In genomic region chr2:9212010-9212638, GRCh38 we compare ENCODE assay signal across 16 cellular contexts. TPM values are rescaled to one million over a fixed set of nuclear protein-coding genes. Genes with fewer than 3 reads are reported as not detected.
DNase-seq lines count a peak whose midpoint lies in the region; ATAC-seq and TF ChIP-seq lines count a peak whose summit lies in the region.
"Had no signal": no experiment of that assay in that cellular context is flagged by ENCODE, and none has a peak within 500 bp of the region (broad histone marks: within the 10 kb centered on the region; RNA-seq: fewer than 3 reads in every experiment).

No MANE protein-coding gene starts in this region.

- ATAC-seq in heart right ventricle: peak in 3 of 8 donors; percentile 3 to 50 (median 8)
- ATAC-seq in Right ventricle myocardium inferior: no peak
- no peak for ATAC-seq in GM18907 (IDR thresholded peaks at IDR 0.05; ENCODE audit: unreplicated experiment)
- ATAC-seq: activated CD8-positive, alpha-beta T cell treated with anti-CD3 and anti-CD28 coated beads for 36 hours had no signal

- intact Hi-C loops in heart right ventricle (cut with DNase I) (loop anchor here in 2 of 10 donors (2.0 to 5.0 kb wide), 2 partner anchors 47 to 50 kb away; no protein-coding TSS in a partner anchor), Right ventricle myocardium inferior (cut with DNase I) (no loop called here)

- H3K9ac ChIP-seq in endodermal cell (ENCODE audit: extremely low read depth, low read length, poor library complexity, severe bottlenecking): no peak overlapping the region

- peaks cover 91% of the 10 kb centered on the region for H3K27me3 Mint-ChIP-seq in endodermal cell (ENCODE audit: insufficient read depth)
- H3K27me3 Mint-ChIP-seq in osteocyte (ENCODE audit: unreplicated experiment): no peaks in the 10 kb centered on the region

- H3K9me3 ChIP-seq in heart right ventricle (no peaks in the 10 kb centered on the region), endodermal cell (ENCODE audit: control insufficient read depth, low read length) (no peaks in the 10 kb centered on the region)

- H3K9me3 Mint-ChIP-seq in endodermal cell: no peaks in the 10 kb centered on the region
- no peaks in the 10 kb centered on the region for H3K9me3 Mint-ChIP-seq in osteocyte (ENCODE audit: unreplicated experiment)
- H3K9me3 Mint-ChIP-seq: activated CD8-positive, alpha-beta T cell treated with anti-CD3 and anti-CD28 coated beads for 36 hours; activated naive CD8-positive, alpha-beta T cell treated with anti-CD3 and anti-CD28 coated beads for 36 hours; neural crest cell; stimulated activated naive CD8-positive, alpha-beta T cell treated with anti-CD3 and anti-CD28 coated beads, Interleukin-15, Interleukin-2, amounts not matched to agents 100 ng/mL and 50 ng/mL, for 24 hours; T-helper 1 cell treated with Interleukin-12 subunit alpha and Interleukin-12 subunit beta and Interleukin-4 antibody, amounts not matched to agents 30 μg/mL and 1 μg/mL, for 36 hours had no signal

- 87 to 89% methylated on average over 9 of the region's 9 CpGs for WGBS in heart right ventricle, 2 donors
- WGBS in endodermal cell (ENCODE audit: insufficient coverage in 1 of 2, insufficient read length in 1 of 2), 2 experiments: 88 to 94% methylated on average over 9 of the region's 9 CpGs

- no peak overlapping the region for H3K4me3 ChIP-seq in heart right ventricle
- no peak overlapping the region for H3K4me3 ChIP-seq in endodermal cell (ENCODE audit: low read length)

- H3K36me3 Mint-ChIP-seq in endodermal cell (ENCODE audit: low read depth) (peaks cover 2% of the 10 kb centered on the region), osteocyte (ENCODE audit: unreplicated experiment) (peaks cover 14% of the 10 kb centered on the region)
- H3K36me3 Mint-ChIP-seq: activated naive CD8-positive, alpha-beta T cell treated with anti-CD3 and anti-CD28 coated beads for 36 hours had no signal

- H3K4me1 Mint-ChIP-seq in endodermal cell: peaks cover 33% of the 10 kb centered on the region
- H3K4me1 Mint-ChIP-seq in osteocyte (ENCODE audit: unreplicated experiment): peaks cover 61% of the 10 kb centered on the region
- H3K4me1 Mint-ChIP-seq: activated naive CD8-positive, alpha-beta T cell treated with anti-CD3 and anti-CD28 coated beads for 36 hours had no signal

- DNase-seq in heart right ventricle (no peak), Right ventricle myocardium inferior (ENCODE audit: missing footprints) (no peak), endodermal cell (no peak), osteocyte (ENCODE audit: extremely low spot score, unreplicated experiment) (peak; percentile 36), GDM1 (lab: John Stamatoyannopoulos, UW) (no peak), nucleus accumbens (lab: John Stamatoyannopoulos, UW) (no peak)
- DNase-seq in stimulated activated CD4-positive, alpha-beta T cell treated with anti-CD3 and anti-CD28 coated beads, Interleukin-4, amount 100 ng/mL, for 4 hours: no peak
- DNase-seq: activated CD8-positive, alpha-beta T cell treated with anti-CD3 and anti-CD28 coated beads for 36 hours; activated naive CD8-positive, alpha-beta T cell treated with anti-CD3 and anti-CD28 coated beads for 36 hours; effector CD4-positive, alpha-beta T cell; NCI-H1105; stimulated activated CD4-positive, alpha-beta T cell treated with anti-CD3 and anti-CD28 coated beads, Interleukin-2, amount 100 ng/mL, for 24 hours had no signal

- H3K4me3 Mint-ChIP-seq in endodermal cell (no peak overlapping the region), osteocyte (ENCODE audit: unreplicated experiment) (no peak overlapping the region)
- H3K4me3 Mint-ChIP-seq: activated CD8-positive, alpha-beta T cell treated with anti-CD3 and anti-CD28 coated beads for 36 hours; activated naive CD8-positive, alpha-beta T cell treated with anti-CD3 and anti-CD28 coated beads for 36 hours; stimulated activated naive CD8-positive, alpha-beta T cell treated with anti-CD3 and anti-CD28 coated beads, Interleukin-15, Interleukin-2, amounts not matched to agents 100 ng/mL and 50 ng/mL, for 24 hours; T-helper 1 cell treated with Interleukin-12 subunit alpha and Interleukin-12 subunit beta and Interleukin-4 antibody, amounts not matched to agents 30 μg/mL and 1 μg/mL, for 36 hours had no signal

- H3K27ac ChIP-seq in heart right ventricle (peak overlapping the region; percentile 27 to 89 (median 71)), endodermal cell (ENCODE audit: low read depth, low read length) (no peak overlapping the region)

- TF ChIP-seq CTCF in heart right ventricle (IDR thresholded peaks at IDR 0.05) (no peak), endodermal cell (conservative IDR thresholded peaks at IDR 0.05) (no peak), osteocyte (IDR thresholded peaks at IDR 0.05) (no peak)

- H3K4me1 ChIP-seq in heart right ventricle (peaks cover 22 to 84% (median 61%) of the 10 kb centered on the region in 9 donors), endodermal cell (ENCODE audit: control insufficient read depth, insufficient read depth, low read length) (peaks cover 7% of the 10 kb centered on the region)

- peak overlapping the region; percentile 12 for H3K27ac Mint-ChIP-seq in endodermal cell
- H3K27ac Mint-ChIP-seq in osteocyte (ENCODE audit: unreplicated experiment): peak overlapping the region; percentile 82
- H3K27ac Mint-ChIP-seq: activated CD8-positive, alpha-beta T cell treated with anti-CD3 and anti-CD28 coated beads for 36 hours; activated naive CD8-positive, alpha-beta T cell treated with anti-CD3 and anti-CD28 coated beads for 36 hours; stimulated activated naive CD8-positive, alpha-beta T cell treated with anti-CD3 and anti-CD28 coated beads, Interleukin-15, Interleukin-2, amounts not matched to agents 100 ng/mL and 50 ng/mL, for 24 hours; T-helper 1 cell treated with Interleukin-12 subunit alpha and Interleukin-12 subunit beta and Interleukin-4 antibody, amounts not matched to agents 30 μg/mL and 1 μg/mL, for 36 hours had no signal

- H3K27me3 ChIP-seq in heart right ventricle (peaks cover 0 to 10% (median 0%) of the 10 kb centered on the region in 7 donors), endodermal cell (ENCODE audit: control insufficient read depth, insufficient read depth, low read length, poor library complexity, severe bottlenecking) (peaks cover 32% of the 10 kb centered on the region)

- H3K36me3 ChIP-seq in heart right ventricle (no peaks in the 10 kb centered on the region), endodermal cell (ENCODE audit: control insufficient read depth, insufficient read depth, low read length) (no peaks in the 10 kb centered on the region)

RNA-seq across cellular contexts. Expression of gene ASAP2, which starts 5.5 kb away (rescaled TPM):
- 10 to 100 TPM in 9 of 10 donors, 1 to 10 TPM in 1; 9.9 to 16.2 (median 11.8) TPM for total RNA-seq in heart right ventricle
- 10 to 100 TPM in 1 of 2 donors, 1 to 10 TPM in 1; 5.4 to 17.3 TPM for polyA plus RNA-seq in heart right ventricle
- 12.9 TPM for total RNA-seq in Right ventricle myocardium inferior
- total RNA-seq in endodermal cell: 10 to 100 TPM; 11.8 to 20.4 TPM
- 45.7 TPM for polyA plus RNA-seq in endodermal cell (2013, experiment 1 of 2)
- 45.8 TPM for polyA plus RNA-seq in endodermal cell (2013, experiment 2 of 2)
- total RNA-seq in osteocyte: 91.0 and 94.7 TPM in 2 replicates
- total RNA-seq: activated CD8-positive, alpha-beta T cell treated with anti-CD3 and anti-CD28 coated beads for 36 hours had no signal
